In the genomic region with DNA sequence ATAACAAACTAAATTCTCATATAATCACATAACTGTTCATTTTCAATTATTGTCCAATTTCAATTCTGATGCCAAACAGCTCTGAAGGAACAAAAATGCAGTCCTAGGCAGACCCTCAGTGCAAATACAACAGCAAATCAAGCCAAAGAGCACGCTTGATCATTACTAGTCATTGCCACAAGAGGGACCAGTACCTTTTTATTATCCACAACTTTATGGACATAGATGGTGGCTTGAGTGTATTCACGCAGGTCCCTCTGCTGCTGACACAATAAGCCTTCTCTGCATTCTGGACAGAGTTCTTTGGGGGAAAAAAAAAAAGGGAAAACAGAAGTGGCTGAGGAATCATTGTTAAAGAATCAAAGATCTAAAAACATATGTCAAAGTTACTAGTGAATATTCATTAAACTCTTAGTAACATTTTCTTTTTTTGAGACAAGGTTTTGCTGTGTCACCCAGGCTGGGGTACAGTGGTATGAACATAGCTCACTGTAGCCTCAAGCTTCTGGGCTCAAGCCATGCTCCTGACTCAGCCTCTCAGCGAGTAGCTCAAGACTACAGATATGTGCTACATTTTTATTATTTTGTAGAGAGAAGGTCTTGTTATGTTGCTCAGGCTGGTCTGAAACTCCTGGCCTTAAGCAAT, we compare ENCODE assay signal across 8 cellular contexts. TPM values are rescaled to one million over a fixed set of nuclear protein-coding genes. Genes with fewer than 3 reads are reported as not detected.
A peak's percentile ranks its signal among the peaks of the same experiment; 100 is the strongest.
DNase-seq lines count a peak whose midpoint lies in the region; ATAC-seq and TF ChIP-seq lines count a peak whose summit lies in the region.

No MANE protein-coding gene starts in this region.

- no peak overlapping the region for H3K27ac Mint-ChIP-seq in activated CD8-positive, alpha-beta T cell treated with anti-CD3 and anti-CD28 coated beads for 36 hours
- no peak overlapping the region for H3K27ac Mint-ChIP-seq in activated CD8-positive, alpha-beta T cell treated with anti-CD3 and anti-CD28 coated beads, Interleukin-2, amount 10 ng/mL, durations not matched to agents 7 days and 5 days

- POLR2A ChIA-PET in activated CD8-positive, alpha-beta T cell treated with anti-CD3 and anti-CD28 coated beads for 36 hours (lab: Charles Lee): interaction anchor here (1.1 kb wide), 2 partner anchors 12 to 31 kb away, joined by 3 read pairs; no protein-coding TSS in a partner anchor
- POLR2A ChIA-PET in activated CD8-positive, alpha-beta T cell treated with anti-CD3 and anti-CD28 coated beads, Interleukin-2, amount 10 ng/mL, durations not matched to agents 7 days and 5 days (lab: Charles Lee): interaction anchor here (0.8 to 1.6 kb wide), 2 partner anchors 79 to 321 kb away, joined by 3 to 4 read pairs; no protein-coding TSS in a partner anchor

- no peak overlapping the region for H3K4me3 Mint-ChIP-seq in activated CD8-positive, alpha-beta T cell treated with anti-CD3 and anti-CD28 coated beads for 36 hours
- no peak overlapping the region for H3K4me3 Mint-ChIP-seq in activated CD8-positive, alpha-beta T cell treated with anti-CD3 and anti-CD28 coated beads, Interleukin-2, amount 10 ng/mL, durations not matched to agents 7 days and 5 days

- H3K4me3 ChIP-seq in brain microvascular endothelial cell (ENCODE audit: low read depth, low read length): no peak overlapping the region

- no peak for DNase-seq in activated CD8-positive, alpha-beta T cell treated with anti-CD3 and anti-CD28 coated beads for 36 hours
- no peak for DNase-seq in activated CD8-positive, alpha-beta T cell treated with anti-CD3 and anti-CD28 coated beads, Interleukin-2, amount 10 ng/mL, durations not matched to agents 7 days and 5 days
- DNase-seq in NAMALWA (ENCODE audit: low spot score) (peak; percentile 74), brain microvascular endothelial cell (peak; percentile 80), midbrain (lab: John Stamatoyannopoulos, UW) (peak; percentile 29)
- DNase-seq in stimulated activated CD4-positive, alpha-beta T cell treated with anti-CD3 and anti-CD28 coated beads, Interleukin-2, amount 100 ng/mL, for 24 hours: no peak

- peaks cover 6% of the 10 kb centered on the region for H3K4me1 Mint-ChIP-seq in activated CD8-positive, alpha-beta T cell treated with anti-CD3 and anti-CD28 coated beads for 36 hours (ENCODE audit: low read depth)
- peaks cover 28% of the 10 kb centered on the region for H3K4me1 Mint-ChIP-seq in activated CD8-positive, alpha-beta T cell treated with anti-CD3 and anti-CD28 coated beads, Interleukin-2, amount 10 ng/mL, durations not matched to agents 7 days and 5 days (ENCODE audit: low read depth)

- no peaks in the 10 kb centered on the region for H3K9me3 Mint-ChIP-seq in activated CD8-positive, alpha-beta T cell treated with anti-CD3 and anti-CD28 coated beads for 36 hours
- no peaks in the 10 kb centered on the region for H3K9me3 Mint-ChIP-seq in activated CD8-positive, alpha-beta T cell treated with anti-CD3 and anti-CD28 coated beads, Interleukin-2, amount 10 ng/mL, durations not matched to agents 7 days and 5 days (ENCODE audit: insufficient read depth)

- intact Hi-C loops in activated CD8-positive, alpha-beta T cell treated with anti-CD3 and anti-CD28 coated beads for 36 hours (cut with micrococcal nuclease): no loop called here

- TF ChIP-seq CTCF in activated CD8-positive, alpha-beta T cell treated with anti-CD3 and anti-CD28 coated beads for 36 hours (IDR thresholded peaks at IDR 0.05): peak; percentile 45
- peak; percentile 63 for TF ChIP-seq CTCF in brain microvascular endothelial cell (IDR thresholded peaks at IDR 0.05; ENCODE audit: low read depth, low read length, missing control alignments)

- H3K36me3 ChIP-seq in brain microvascular endothelial cell (replicated peaks): peaks cover 34% of the 10 kb centered on the region

- CTCF ChIA-PET in activated CD8-positive, alpha-beta T cell treated with anti-CD3 and anti-CD28 coated beads for 36 hours (lab: Charles Lee): interaction anchor here (1.4 to 1.7 kb wide), 3 partner anchors 17 to 315 kb away, joined by 4 to 6 read pairs (median 5); no protein-coding TSS in a partner anchor
- CTCF ChIA-PET in activated CD8-positive, alpha-beta T cell treated with anti-CD3 and anti-CD28 coated beads, Interleukin-2, amount 10 ng/mL, durations not matched to agents 7 days and 5 days (lab: Charles Lee): interaction anchor here (0.7 to 3.2 kb wide), 9 partner anchors 11 to 321 kb away, joined by 3 to 12 read pairs (median 4); a partner anchor contains a TSS

- ATAC-seq in activated CD8-positive, alpha-beta T cell treated with anti-CD3 and anti-CD28 coated beads for 36 hours: no peak
- no peak for ATAC-seq in activated CD8-positive, alpha-beta T cell treated with anti-CD3 and anti-CD28 coated beads, Interleukin-2, amount 10 ng/mL, durations not matched to agents 7 days and 5 days
- ATAC-seq in GM18517 (IDR thresholded peaks at IDR 0.05; ENCODE audit: unreplicated experiment): no peak
- ATAC-seq in HG02981 (IDR thresholded peaks at IDR 0.05; ENCODE audit: unreplicated experiment): no peak

- peak overlapping the region; percentile 63 for H3K27ac ChIP-seq in brain microvascular endothelial cell

- H3K36me3 Mint-ChIP-seq in activated CD8-positive, alpha-beta T cell treated with anti-CD3 and anti-CD28 coated beads for 36 hours (ENCODE audit: low read depth): peaks cover 31% of the 10 kb centered on the region
- H3K36me3 Mint-ChIP-seq in activated CD8-positive, alpha-beta T cell treated with anti-CD3 and anti-CD28 coated beads, Interleukin-2, amount 10 ng/mL, durations not matched to agents 7 days and 5 days (ENCODE audit: low read depth): peaks cover 53% of the 10 kb centered on the region

- H3K27me3 Mint-ChIP-seq in activated CD8-positive, alpha-beta T cell treated with anti-CD3 and anti-CD28 coated beads for 36 hours: no peaks in the 10 kb centered on the region
- no peaks in the 10 kb centered on the region for H3K27me3 Mint-ChIP-seq in activated CD8-positive, alpha-beta T cell treated with anti-CD3 and anti-CD28 coated beads, Interleukin-2, amount 10 ng/mL, durations not matched to agents 7 days and 5 days (ENCODE audit: low read depth)

- no peaks in the 10 kb centered on the region for H3K27me3 ChIP-seq in brain microvascular endothelial cell (replicated peaks)

- in situ Hi-C loops in brain microvascular endothelial cell (cut with HindIII; ENCODE audit: low pct_ligation_motif_present, low sequenced_read_pairs): no loop called here

RNA-seq across cellular contexts. Expression of a gene that starts 34.3 kb away (rescaled TPM):
- 1 to 10 TPM; 1.3 to 1.6 TPM for total RNA-seq in activated CD8-positive, alpha-beta T cell treated with anti-CD3 and anti-CD28 coated beads for 36 hours
- under 1 TPM in 1 of 2 experiments, not detected in 1; 0.13 TPM for total RNA-seq in activated CD8-positive, alpha-beta T cell treated with anti-CD3 and anti-CD28 coated beads, Interleukin-2, amount 10 ng/mL, durations not matched to agents 7 days and 5 days

Comparison
In these comparisons a context has a peak if more than half of its experiments do, and no peak if none do; other contexts are left out.
1. DNase-seq: peak in NAMALWA (single experiment), brain microvascular endothelial cell (single experiment) and midbrain (single experiment); none in activated CD8-positive, alpha-beta T cell treated with anti-CD3 and anti-CD28 coated beads for 36 hours (single experiment), activated CD8-positive, alpha-beta T cell treated with anti-CD3 and anti-CD28 coated beads, Interleukin-2, amount 10 ng/mL, durations not matched to agents 7 days and 5 days (single experiment) and stimulated activated CD4-positive, alpha-beta T cell treated with anti-CD3 and anti-CD28 coated beads, Interleukin-2, amount 100 ng/mL, for 24 hours (0 of 2).